ENCODE assay signal across 9 cellular contexts in the genomic region with DNA sequence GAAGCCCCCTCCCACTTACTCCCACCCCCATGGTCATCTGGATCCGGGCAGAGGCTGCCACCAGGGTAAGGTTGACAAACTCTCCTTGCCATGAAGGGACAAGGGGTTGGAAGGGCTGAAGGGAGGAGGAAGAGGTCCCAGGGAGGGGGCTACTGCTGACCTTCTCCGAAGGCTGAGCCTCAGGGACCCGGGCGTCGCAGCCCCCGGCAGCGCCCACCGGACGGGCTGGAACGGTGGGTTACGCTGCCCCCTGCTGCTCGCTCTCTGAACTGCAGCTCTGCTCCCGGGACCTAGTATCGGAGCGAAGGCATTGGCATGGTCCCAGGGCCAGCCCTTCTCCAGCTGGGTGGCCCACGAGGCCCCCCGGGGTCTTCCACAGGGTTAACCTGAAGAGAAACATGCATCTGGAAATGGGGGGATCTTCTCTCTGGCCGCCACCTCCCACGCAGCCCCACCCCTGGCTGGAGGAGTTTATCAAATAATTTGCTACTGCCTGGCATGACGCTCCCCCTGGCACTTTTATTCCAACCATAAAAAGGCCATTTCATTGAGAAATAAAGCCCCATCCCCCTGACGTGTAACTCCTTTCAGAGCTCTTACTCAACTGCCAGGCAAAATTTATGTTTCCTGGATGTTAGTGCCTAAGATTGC.
DNase-seq lines count a peak whose midpoint lies in the region; ATAC-seq and TF ChIP-seq lines count a peak whose summit lies in the region.
"Had no signal": no experiment of that assay in that cellular context is flagged by ENCODE, and none has a peak within 500 bp of the region (broad histone marks: within the 10 kb centered on the region; RNA-seq: fewer than 3 reads in every experiment).

No MANE protein-coding gene starts in this region.

- H3K14ac ChIP-seq in IMR-90 (replicated peaks; ENCODE audit: low read depth, low read length) = no peak overlapping the region

- H2AK5ac ChIP-seq in IMR-90 (ENCODE audit: low read depth, low read length) = no peak overlapping the region

- POLR2A ChIA-PET in IMR-90 (lab: Charles Lee; ENCODE audit: unreplicated experiment) = no interaction called here

- dilution Hi-C loops in IMR-90 (cut with HindIII; ENCODE audit: low sequenced_read_pairs, unreplicated experiment) = no loop called here

- H2AFZ ChIP-seq in IMR-90 (replicated peaks; ENCODE audit: low read length, poor library complexity) = peak overlapping the region; percentile 81

- ATAC-seq in IMR-90 (ENCODE audit: low read depth) (peak; percentile 80), GM18511 (IDR thresholded peaks at IDR 0.05; ENCODE audit: unreplicated experiment) (no peak)
- ATAC-seq: activated naive CD4-positive, alpha-beta T cell treated with anti-CD3 and anti-CD28 coated beads, Interleukin-2, amount 50 U/mL, for 72 hours had no signal

- peak overlapping the region; percentile 67; the same call in 1 of the 2 replicates for H3K4me2 ChIP-seq in IMR-90 (ENCODE audit: low read depth, low read length)

- no peak for TF ChIP-seq POLR2A in IMR-90 (IDR thresholded peaks at IDR 0.05; ENCODE audit: low read depth, low read length)

- H2BK120ac ChIP-seq in IMR-90 (ENCODE audit: low read depth, low read length) = no peak overlapping the region

- 8% methylated on average over 6 of the region's 21 CpGs; no CpG with 5 or more reads in 1 of the 2 experiments for WGBS in IMR-90 (ENCODE audit: extremely low coverage in 2 of 2, insufficient read length in 1 of 2), 2 experiments

- DNase-seq in DMS79 (lab: John Stamatoyannopoulos, UW) (peak; percentile 26), IMR-90 (no peak), colonic mucosa (peak; percentile 73), medulla oblongata (ENCODE audit: extremely low spot score) (peak; percentile 18), hippocampal formation (lab: John Stamatoyannopoulos, UW) (no peak)
- DNase-seq in activated CD4-positive, CD25-positive, alpha-beta regulatory T cell treated with anti-CD3 and anti-CD28 coated beads, Interleukin-2, amount 50 U/mL, for 16 hours (ENCODE audit: low read depth, low spot score) = peak; percentile 26
- DNase-seq in stimulated activated CD8-positive, alpha-beta memory T cell treated with anti-CD3 and anti-CD28 coated beads, Interleukin-7, amount 100 ng/mL, for 24 hours (ENCODE audit: low read depth) = peak; percentile 56

- H3K4me1 ChIP-seq in IMR-90 (ENCODE audit: control insufficient read depth, insufficient read depth, low read length) (peaks cover 7% of the 10 kb centered on the region; the same call in 1 of the 2 replicates), colonic mucosa (peaks cover 18% of the 10 kb centered on the region)

- H3K9me1 ChIP-seq in IMR-90 (ENCODE audit: insufficient read depth, low read length) = no peaks in the 10 kb centered on the region

- no peak overlapping the region for H2AK9ac ChIP-seq in IMR-90 (replicated peaks; ENCODE audit: low read depth, low read length, poor library complexity)

- no peaks in the 10 kb centered on the region for H4K20me1 ChIP-seq in IMR-90 (ENCODE audit: insufficient read depth, low read length)

- BruUV-seq in IMR-90 (replicated peaks; lab: Mats Ljungman, UMichigan) = no TSS peak

- no peak overlapping the region for H3K56ac ChIP-seq in IMR-90 (ENCODE audit: extremely low read depth, insufficient read depth, low read length)

- H3K9ac ChIP-seq in IMR-90 (ENCODE audit: low read depth, low read length) (no peak overlapping the region), colonic mucosa (ENCODE audit: low read depth in 2 of 2, low read length in 2 of 2) (peak overlapping the region in 1 of 2 donors; percentile 34)

- H3K18ac ChIP-seq in IMR-90 (ENCODE audit: low read depth, low read length) = no peak overlapping the region

- H3K23ac ChIP-seq in IMR-90 (ENCODE audit: low read depth, low read length) = no peak overlapping the region

- H3K36me3 ChIP-seq in IMR-90 (ENCODE audit: control insufficient read depth, insufficient read depth, low read length) (no peaks in the 10 kb centered on the region), colonic mucosa (no peaks in the 10 kb centered on the region)

- TF ChIP-seq CTCF in IMR-90 (conservative IDR thresholded peaks at IDR 0.05; ENCODE audit: low read depth, low read length) (peak; percentile 76), colonic mucosa (IDR thresholded peaks at IDR 0.05) (peak; percentile 95)

- H4K8ac ChIP-seq in IMR-90 (ENCODE audit: low read depth in 2 of 2, low read length in 2 of 2) = no peak overlapping the region

- H3K27ac ChIP-seq in IMR-90 (ENCODE audit: insufficient read depth, low read length) = no peak overlapping the region
- H3K27ac ChIP-seq in colonic mucosa = no peak overlapping the region

- TF ChIP-seq RAD21 in IMR-90 (IDR thresholded peaks at IDR 0.05; ENCODE audit: low read length) = peak; percentile 73

- in situ Hi-C loops in IMR-90 (cut with MboI; ENCODE audit: low sequenced_read_pairs) = loop anchor here (5.0 kb wide), 1 partner anchor 430 kb away; no protein-coding TSS in a partner anchor

- peaks cover 41% of the 10 kb centered on the region for H3K27me3 ChIP-seq in IMR-90 (ENCODE audit: control insufficient read depth, insufficient read depth, low read length)
- no peaks in the 10 kb centered on the region for H3K27me3 ChIP-seq in colonic mucosa

- H2BK15ac ChIP-seq in IMR-90 (ENCODE audit: low read depth, low read length) = no peak overlapping the region

- H3K4me3 ChIP-seq in IMR-90 (ENCODE audit: insufficient read depth, low read depth, low read length) (no peak overlapping the region), colonic mucosa (no peak overlapping the region)

- no peak overlapping the region for H3K4ac ChIP-seq in IMR-90 (ENCODE audit: low read depth, low read length)

- no peak overlapping the region for H4K91ac ChIP-seq in IMR-90 (ENCODE audit: insufficient read depth, low read depth, low read length)

- H3K9me3 ChIP-seq in IMR-90 (ENCODE audit: control insufficient read depth, insufficient read depth, low read length) = no peaks in the 10 kb centered on the region
- H3K9me3 ChIP-seq in colonic mucosa = no peaks in the 10 kb centered on the region

- no peaks in the 10 kb centered on the region for H3K79me1 ChIP-seq in IMR-90 (ENCODE audit: low read depth in 1 of 2, low read length in 2 of 2)

- no peak overlapping the region for H2BK5ac ChIP-seq in IMR-90 (ENCODE audit: low read depth, low read length, poor library complexity, severe bottlenecking)

- H4K5ac ChIP-seq in IMR-90 (ENCODE audit: low read depth, low read length) = no peak overlapping the region

- CTCF ChIA-PET in IMR-90 (lab: Yijun Ruan, JAX) = interaction anchor here (0.9 to 1.2 kb wide), 5 partner anchors 9 to 73 kb away, joined by 3 to 6 read pairs (median 4); no protein-coding TSS in a partner anchor

- H2BK20ac ChIP-seq in IMR-90 (ENCODE audit: low read depth, low read length) = no peak overlapping the region

- intact Hi-C loops in IMR-90 (cut with micrococcal nuclease) (loop anchor here (1.0 kb wide), 1 partner anchor 435 kb away; no protein-coding TSS in a partner anchor), colonic mucosa (cut with DNase I) (no loop called here)

TF ChIP-seq in IMR-90, 13 proteins besides CTCF, POLR2A, EP300 and RAD21:
- TF ChIP-seq NFE2L2 (IDR thresholded peaks at IDR 0.05; ENCODE audit: low read depth, low read length) = no peak
- TF ChIP-seq SMC3 (IDR thresholded peaks at IDR 0.05; ENCODE audit: low read depth, low read length) = peak; percentile 50

Comparison
In these comparisons a context has a peak if more than half of its experiments do, and no peak if none do; other contexts are left out.
1. DNase-seq: peak in DMS79 (single experiment), activated CD4-positive, CD25-positive, alpha-beta regulatory T cell treated with anti-CD3 and anti-CD28 coated beads, Interleukin-2, amount 50 U/mL, for 16 hours (single experiment), colonic mucosa (single experiment), medulla oblongata (single experiment) and stimulated activated CD8-positive, alpha-beta memory T cell treated with anti-CD3 and anti-CD28 coated beads, Interleukin-7, amount 100 ng/mL, for 24 hours (single experiment); none in IMR-90 (single experiment) and hippocampal formation (0 of 2).